In genomic region chr1:198959032-198959431, GRCh38 we compare ENCODE assay signal across 18 cellular contexts.
DNase-seq lines count a peak whose midpoint lies in the region; ATAC-seq and TF ChIP-seq lines count a peak whose summit lies in the region.
"Had no signal": no experiment of that assay in that cellular context is flagged by ENCODE, and none has a peak within 500 bp of the region (broad histone marks: within the 10 kb centered on the region; RNA-seq: fewer than 3 reads in every experiment).

No MANE protein-coding gene starts in this region.

- no peaks in the 10 kb centered on the region for H3K27me3 Mint-ChIP-seq in activated CD4-positive, alpha-beta T cell treated with anti-CD3 and anti-CD28 coated beads, Interleukin-2, amount 10 ng/mL, durations not matched to agents 7 days and 5 days
- H3K27me3 Mint-ChIP-seq in activated naive CD8-positive, alpha-beta T cell treated with anti-CD3 and anti-CD28 coated beads, Interleukin-2, amount 10 ng/mL, durations not matched to agents 7 days and 5 days: no peaks in the 10 kb centered on the region
- H3K27me3 Mint-ChIP-seq in activated naive CD8-positive, alpha-beta T cell treated with anti-CD3 and anti-CD28 coated beads for 36 hours: no peaks in the 10 kb centered on the region
- H3K27me3 Mint-ChIP-seq in T-helper 2 cell treated with Interferon-gamma antibody and Interleukin-4, amounts not matched to agents 5 μg/mL and 100 μg/mL, for 36 hours (ENCODE audit: low read depth): no peaks in the 10 kb centered on the region

- H3K4me3 Mint-ChIP-seq in activated CD4-positive, alpha-beta T cell treated with anti-CD3 and anti-CD28 coated beads, Interleukin-2, amount 10 ng/mL, durations not matched to agents 7 days and 5 days: peak overlapping the region; percentile 19
- H3K4me3 Mint-ChIP-seq in activated naive CD8-positive, alpha-beta T cell treated with anti-CD3 and anti-CD28 coated beads, Interleukin-2, amount 10 ng/mL, durations not matched to agents 7 days and 5 days: peak overlapping the region; percentile 17
- H3K4me3 Mint-ChIP-seq in activated naive CD8-positive, alpha-beta T cell treated with anti-CD3 and anti-CD28 coated beads for 36 hours: no peak overlapping the region
- H3K4me3 Mint-ChIP-seq in T-helper 2 cell treated with Interferon-gamma antibody and Interleukin-4, amounts not matched to agents 5 μg/mL and 100 μg/mL, for 36 hours: peak overlapping the region; percentile 58

- no peak for TF ChIP-seq CTCF in ovary (IDR thresholded peaks at IDR 0.05)

- peaks cover 34% of the 10 kb centered on the region for H3K4me1 Mint-ChIP-seq in activated CD4-positive, alpha-beta T cell treated with anti-CD3 and anti-CD28 coated beads, Interleukin-2, amount 10 ng/mL, durations not matched to agents 7 days and 5 days
- H3K4me1 Mint-ChIP-seq in activated naive CD8-positive, alpha-beta T cell treated with anti-CD3 and anti-CD28 coated beads, Interleukin-2, amount 10 ng/mL, durations not matched to agents 7 days and 5 days: peaks cover 33% of the 10 kb centered on the region
- H3K4me1 Mint-ChIP-seq in activated naive CD8-positive, alpha-beta T cell treated with anti-CD3 and anti-CD28 coated beads for 36 hours: peaks cover 22% of the 10 kb centered on the region
- H3K4me1 Mint-ChIP-seq in T-helper 2 cell treated with Interferon-gamma antibody and Interleukin-4, amounts not matched to agents 5 μg/mL and 100 μg/mL, for 36 hours (ENCODE audit: low read depth): peaks cover 39% of the 10 kb centered on the region

- TF ChIP-seq EP300 in ovary (IDR thresholded peaks at IDR 0.05): no peak

- H3K27ac Mint-ChIP-seq in activated CD4-positive, alpha-beta T cell treated with anti-CD3 and anti-CD28 coated beads, Interleukin-2, amount 10 ng/mL, durations not matched to agents 7 days and 5 days: peak overlapping the region; percentile 71
- peak overlapping the region; percentile 70 for H3K27ac Mint-ChIP-seq in activated naive CD8-positive, alpha-beta T cell treated with anti-CD3 and anti-CD28 coated beads, Interleukin-2, amount 10 ng/mL, durations not matched to agents 7 days and 5 days
- H3K27ac Mint-ChIP-seq in activated naive CD8-positive, alpha-beta T cell treated with anti-CD3 and anti-CD28 coated beads for 36 hours: no peak overlapping the region
- H3K27ac Mint-ChIP-seq in T-helper 2 cell treated with Interferon-gamma antibody and Interleukin-4, amounts not matched to agents 5 μg/mL and 100 μg/mL, for 36 hours: peak overlapping the region; percentile 73

- 91 to 97% (median 93%) methylated on average over 3 of the region's 3 CpGs for WGBS in ovary, 3 donors

- CTCF ChIA-PET in activated CD4-positive, alpha-beta T cell treated with anti-CD3 and anti-CD28 coated beads, Interleukin-2, amount 10 ng/mL, durations not matched to agents 7 days and 5 days (lab: Charles Lee): interaction anchor here (0.7 to 1.5 kb wide), 4 partner anchors 22 to 87 kb away, joined by 3 read pairs; no protein-coding TSS in a partner anchor

- no peaks in the 10 kb centered on the region for H3K4me1 ChIP-seq in ovary (ENCODE audit: insufficient read depth)

- H3K9me3 ChIP-seq in ovary: no peaks in the 10 kb centered on the region

- H3K4me3 ChIP-seq in ovary: no peak overlapping the region
- H3K4me3 ChIP-seq: BLaER1 had no signal

- peak; percentile 65 for ATAC-seq in activated naive CD8-positive, alpha-beta T cell treated with anti-CD3 and anti-CD28 coated beads, Interleukin-2, amount 10 ng/mL, durations not matched to agents 7 days and 5 days (ENCODE audit: low read depth)
- ATAC-seq in HG02678 (IDR thresholded peaks at IDR 0.05; ENCODE audit: unreplicated experiment): no peak
- ATAC-seq in GM21737 (IDR thresholded peaks at IDR 0.05; ENCODE audit: unreplicated experiment): no peak

- peak; percentile 18 for DNase-seq in activated CD4-positive, alpha-beta T cell treated with anti-CD3 and anti-CD28 coated beads, Interleukin-2, amount 10 ng/mL, durations not matched to agents 7 days and 5 days
- DNase-seq in activated CD4-positive, alpha-beta T cell treated with anti-CD3 and anti-CD28 coated beads for 1 hour: no peak
- DNase-seq in activated naive CD8-positive, alpha-beta T cell treated with anti-CD3 and anti-CD28 coated beads, Interleukin-2, amount 10 ng/mL, durations not matched to agents 7 days and 5 days: no peak
- no peak for DNase-seq in activated naive CD8-positive, alpha-beta T cell treated with anti-CD3 and anti-CD28 coated beads for 36 hours
- DNase-seq in T-helper 2 cell treated with Interferon-gamma antibody and Interleukin-4, amounts not matched to agents 5 μg/mL and 100 μg/mL, for 36 hours (ENCODE audit: low spot score): no peak
- DNase-seq in ovary: no peak
- DNase-seq: EL, GOT3, KBM-7, NCI-H1436, NCI-H2029, NCI-H2171, NCI-H446 treated with DMSO at 0.1 percent for 48 hours, NCI-H748 treated with DMSO at 0.1 percent for 48 hours had no signal

- H3K36me3 ChIP-seq in ovary: no peaks in the 10 kb centered on the region
- H3K36me3 ChIP-seq: BLaER1 had no signal

- intact Hi-C loops in ovary (cut with DNase I): no loop called here

- H3K9me3 Mint-ChIP-seq in activated CD4-positive, alpha-beta T cell treated with anti-CD3 and anti-CD28 coated beads, Interleukin-2, amount 10 ng/mL, durations not matched to agents 7 days and 5 days: peaks cover 26% of the 10 kb centered on the region
- peaks cover 12% of the 10 kb centered on the region for H3K9me3 Mint-ChIP-seq in activated naive CD8-positive, alpha-beta T cell treated with anti-CD3 and anti-CD28 coated beads, Interleukin-2, amount 10 ng/mL, durations not matched to agents 7 days and 5 days
- H3K9me3 Mint-ChIP-seq in activated naive CD8-positive, alpha-beta T cell treated with anti-CD3 and anti-CD28 coated beads for 36 hours: peaks cover 11% of the 10 kb centered on the region
- H3K9me3 Mint-ChIP-seq in T-helper 2 cell treated with Interferon-gamma antibody and Interleukin-4, amounts not matched to agents 5 μg/mL and 100 μg/mL, for 36 hours: peaks cover 60% of the 10 kb centered on the region

- POLR2A ChIA-PET in activated CD4-positive, alpha-beta T cell treated with anti-CD3 and anti-CD28 coated beads, Interleukin-2, amount 10 ng/mL, durations not matched to agents 7 days and 5 days (lab: Charles Lee): no interaction called here
- POLR2A ChIA-PET in activated naive CD8-positive, alpha-beta T cell treated with anti-CD3 and anti-CD28 coated beads, Interleukin-2, amount 10 ng/mL, durations not matched to agents 7 days and 5 days (lab: Charles Lee): interaction anchor here (1.0 to 1.3 kb wide), 2 partner anchors 8 to 22 kb away, joined by 4 to 5 read pairs; no protein-coding TSS in a partner anchor

- H3K36me3 Mint-ChIP-seq in activated CD4-positive, alpha-beta T cell treated with anti-CD3 and anti-CD28 coated beads, Interleukin-2, amount 10 ng/mL, durations not matched to agents 7 days and 5 days (ENCODE audit: low read depth): peaks cover 39% of the 10 kb centered on the region
- peaks cover 34% of the 10 kb centered on the region for H3K36me3 Mint-ChIP-seq in activated naive CD8-positive, alpha-beta T cell treated with anti-CD3 and anti-CD28 coated beads, Interleukin-2, amount 10 ng/mL, durations not matched to agents 7 days and 5 days
- H3K36me3 Mint-ChIP-seq in activated naive CD8-positive, alpha-beta T cell treated with anti-CD3 and anti-CD28 coated beads for 36 hours: peaks cover 4% of the 10 kb centered on the region
- H3K36me3 Mint-ChIP-seq in T-helper 2 cell treated with Interferon-gamma antibody and Interleukin-4, amounts not matched to agents 5 μg/mL and 100 μg/mL, for 36 hours (ENCODE audit: low read depth): peaks cover 44% of the 10 kb centered on the region

- H3K27me3 ChIP-seq in ovary: no peaks in the 10 kb centered on the region
- H3K27me3 ChIP-seq: BLaER1 had no signal

- no peak for TF ChIP-seq POLR2A in ovary (IDR thresholded peaks at IDR 0.05)

- H3K27ac ChIP-seq in ovary: no peak overlapping the region
- H3K27ac ChIP-seq: BLaER1, RWPE1 had no signal
